ENCODE assay signal across 24 cellular contexts in genomic region chr10:29189272-29189671, GRCh38.
A peak's percentile ranks its signal among the peaks of the same experiment; 100 is the strongest.
DNase-seq lines count a peak whose midpoint lies in the region; ATAC-seq lines count a peak whose summit lies in the region.
"Had no signal": no experiment of that assay in that cellular context is flagged by ENCODE, and none has a peak within 500 bp of the region (broad histone marks: within the 10 kb centered on the region; RNA-seq: fewer than 3 reads in every experiment).

No MANE protein-coding gene starts in this region.

- no peak for ATAC-seq in HG02852 (IDR thresholded peaks at IDR 0.05; ENCODE audit: unreplicated experiment)
- ATAC-seq: A549; activated CD4-positive, alpha-beta T cell treated with anti-CD3 and anti-CD28 coated beads for 36 hours; effector memory CD8-positive, alpha-beta T cell; esophagus mucosa; T-helper 17 cell had no signal

- no peaks in the 10 kb centered on the region for H3K36me3 Mint-ChIP-seq in activated CD4-positive, alpha-beta T cell treated with anti-CD3 and anti-CD28 coated beads, Interleukin-2, amount 10 ng/mL, durations not matched to agents 7 days and 5 days (ENCODE audit: low read depth)
- H3K36me3 Mint-ChIP-seq: CD14-positive monocyte had no signal

- DNase-seq in AG08395 (ENCODE audit: low spot score) (peak; percentile 90), GM04503 (ENCODE audit: low read depth) (peak; percentile 76), astrocyte of the hippocampus (ENCODE audit: low read depth, low spot score) (peak; percentile 80), iris pigment epithelial cell (ENCODE audit: low read depth) (peak; percentile 14), DMS53 (lab: John Stamatoyannopoulos, UW) (no peak), Kasumi-1 (lab: John Stamatoyannopoulos, UW) (no peak)
- no peak for DNase-seq in activated CD4-positive, alpha-beta T cell treated with anti-CD3 and anti-CD28 coated beads, Interleukin-2, amount 10 ng/mL, durations not matched to agents 7 days and 5 days
- DNase-seq: activated CD4-positive, alpha-beta T cell treated with anti-CD3 and anti-CD28 coated beads for 36 hours; activated CD8-positive, alpha-beta memory T cell treated with anti-CD3 and anti-CD28 coated beads for 24 hours; activated gamma-delta T cell treated with Interleukin-2 at 50 U/mL for 16 hours; activated T-cell treated with anti-CD3 and anti-CD28 coated beads, Interleukin-2, amount 50 U/mL, for 1 hour; colonic mucosa; effector memory CD8-positive, alpha-beta T cell; kidney; mammary epithelial cell; NCI-H1694 treated with DMSO at 0.1 percent for 48 hours; NCI-H69; SK-N-SH; T-helper 17 cell had no signal

- H3K4me3 Mint-ChIP-seq in activated CD4-positive, alpha-beta T cell treated with anti-CD3 and anti-CD28 coated beads, Interleukin-2, amount 10 ng/mL, durations not matched to agents 7 days and 5 days, result no peak overlapping the region
- H3K4me3 Mint-ChIP-seq: activated CD4-positive, alpha-beta T cell treated with anti-CD3 and anti-CD28 coated beads for 36 hours; CD14-positive monocyte; effector memory CD8-positive, alpha-beta T cell; T-helper 17 cell had no signal

- H3K27ac Mint-ChIP-seq in activated CD4-positive, alpha-beta T cell treated with anti-CD3 and anti-CD28 coated beads, Interleukin-2, amount 10 ng/mL, durations not matched to agents 7 days and 5 days, result no peak overlapping the region
- H3K27ac Mint-ChIP-seq: activated CD4-positive, alpha-beta T cell treated with anti-CD3 and anti-CD28 coated beads for 36 hours; CD14-positive monocyte; effector memory CD8-positive, alpha-beta T cell; progenitor cell of endocrine pancreas; T-helper 17 cell had no signal

- POLR2A ChIA-PET in activated CD4-positive, alpha-beta T cell treated with anti-CD3 and anti-CD28 coated beads, Interleukin-2, amount 10 ng/mL, durations not matched to agents 7 days and 5 days (lab: Charles Lee), result no interaction called here

- CTCF ChIA-PET in activated CD4-positive, alpha-beta T cell treated with anti-CD3 and anti-CD28 coated beads, Interleukin-2, amount 10 ng/mL, durations not matched to agents 7 days and 5 days (lab: Charles Lee), result no interaction called here

- no peaks in the 10 kb centered on the region for H3K27me3 Mint-ChIP-seq in activated CD4-positive, alpha-beta T cell treated with anti-CD3 and anti-CD28 coated beads, Interleukin-2, amount 10 ng/mL, durations not matched to agents 7 days and 5 days
- H3K27me3 Mint-ChIP-seq: progenitor cell of endocrine pancreas had no signal

- H3K4me1 Mint-ChIP-seq in activated CD4-positive, alpha-beta T cell treated with anti-CD3 and anti-CD28 coated beads, Interleukin-2, amount 10 ng/mL, durations not matched to agents 7 days and 5 days, result no peaks in the 10 kb centered on the region
- H3K4me1 Mint-ChIP-seq: activated CD4-positive, alpha-beta T cell treated with anti-CD3 and anti-CD28 coated beads for 36 hours; CD14-positive monocyte; T-helper 17 cell had no signal

- H3K9me3 Mint-ChIP-seq in activated CD4-positive, alpha-beta T cell treated with anti-CD3 and anti-CD28 coated beads, Interleukin-2, amount 10 ng/mL, durations not matched to agents 7 days and 5 days, result no peaks in the 10 kb centered on the region
- H3K9me3 Mint-ChIP-seq: effector memory CD8-positive, alpha-beta T cell had no signal

Comparison
In these comparisons a context has a peak if more than half of its experiments do, and no peak if none do; other contexts are left out.
1. DNase-seq: peak in AG08395 (single experiment), GM04503 (single experiment), astrocyte of the hippocampus (single experiment) and iris pigment epithelial cell (single experiment); none in activated CD4-positive, alpha-beta T cell treated with anti-CD3 and anti-CD28 coated beads, Interleukin-2, amount 10 ng/mL, durations not matched to agents 7 days and 5 days (single experiment), DMS53 (single experiment) and Kasumi-1 (0 of 2).